ENCODE assay signal across 1 cellular context in the genomic region with DNA sequence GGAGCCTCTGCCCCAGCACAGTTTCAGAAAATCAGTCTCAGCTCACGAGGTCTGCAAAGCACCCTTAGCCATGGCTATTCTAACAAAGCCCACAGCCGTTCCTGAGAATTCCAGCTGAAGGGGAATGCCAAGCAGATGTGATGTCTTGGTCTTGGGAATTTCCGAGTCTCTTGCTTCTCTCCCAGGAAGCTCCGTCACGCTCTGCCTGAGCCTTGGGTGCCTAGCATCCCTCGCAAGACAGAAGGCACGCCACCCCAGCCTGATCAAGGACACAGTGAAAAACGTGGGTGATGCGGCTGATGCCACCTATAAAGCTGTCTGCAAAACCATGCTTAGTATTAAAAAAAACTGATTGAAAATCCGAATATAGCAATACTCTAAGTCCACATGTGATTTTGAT.
TF ChIP-seq lines count a peak whose summit lies in the region.

No MANE protein-coding gene starts in this region.

TF ChIP-seq in H1, 55 proteins besides CTCF, POLR2A, EP300 and RAD21 (continued from another document):
- TF ChIP-seq SP1 (IDR thresholded peaks at IDR 0.05; ENCODE audit: low read depth, low read length): no peak
- no peak for TF ChIP-seq CHD2 (IDR thresholded peaks at IDR 0.05; ENCODE audit: low read length)
